In genomic region chr4:3041192-3042142, GRCh38 we compare ENCODE assay signal across 8 cellular contexts. TPM values are rescaled to one million over a fixed set of nuclear protein-coding genes. Genes with fewer than 3 reads are reported as not detected.
A peak's percentile ranks its signal among the peaks of the same experiment; 100 is the strongest.
DNase-seq lines count a peak whose midpoint lies in the region; ATAC-seq and TF ChIP-seq lines count a peak whose summit lies in the region.

No MANE protein-coding gene starts in this region.

- H3K9me2 ChIP-seq in PC-9 (ENCODE audit: insufficient read depth): no peaks in the 10 kb centered on the region

- peak overlapping the region; percentile 73 for H2AFZ ChIP-seq in PC-9

- H3K9me3 ChIP-seq in PC-9 (ENCODE audit: insufficient read depth, low read depth): no peaks in the 10 kb centered on the region

- BruUV-seq in PC-9 (replicated peaks; lab: Mats Ljungman, UMichigan): no TSS peak

- H3K36me3 ChIP-seq in PC-9 (ENCODE audit: low read depth): no peaks in the 10 kb centered on the region

- H3K4me3 Mint-ChIP-seq in activated naive CD8-positive, alpha-beta T cell treated with anti-CD3 and anti-CD28 coated beads for 36 hours: peak overlapping the region; percentile 88

- H3K27me3 ChIP-seq in PC-9 (ENCODE audit: insufficient read depth, low read depth): no peaks in the 10 kb centered on the region

- peak overlapping the region; percentile 69 for H3K4me3 ChIP-seq in AG10803 (ENCODE audit: low read length)
- peak overlapping the region; percentile 50; the same call in 1 of the 2 replicates for H3K4me3 ChIP-seq in PC-9

- peaks cover 11% of the 10 kb centered on the region for H3K27me3 Mint-ChIP-seq in activated naive CD8-positive, alpha-beta T cell treated with anti-CD3 and anti-CD28 coated beads for 36 hours

- H3K4me1 ChIP-seq in PC-9 (replicated peaks; ENCODE audit: insufficient read depth): 0 out of 2 replicates have a peak, but pooled peaks cover 5% of the 10 kb centered on the region

- H3K27ac Mint-ChIP-seq in activated naive CD8-positive, alpha-beta T cell treated with anti-CD3 and anti-CD28 coated beads for 36 hours: peak overlapping the region; percentile 89

- ATAC-seq in GM19351 (IDR thresholded peaks at IDR 0.05; ENCODE audit: unreplicated experiment): peak; percentile 31
- no peak for ATAC-seq in GM18502 (IDR thresholded peaks at IDR 0.05; ENCODE audit: poor library complexity, unreplicated experiment)

- peaks cover 7% of the 10 kb centered on the region for H3K9me3 Mint-ChIP-seq in activated naive CD8-positive, alpha-beta T cell treated with anti-CD3 and anti-CD28 coated beads for 36 hours

- peaks cover 48% of the 10 kb centered on the region for H3K4me1 Mint-ChIP-seq in activated naive CD8-positive, alpha-beta T cell treated with anti-CD3 and anti-CD28 coated beads for 36 hours

- intact Hi-C loops in PC-9 (cut with micrococcal nuclease; ENCODE audit: unreplicated experiment): loop anchor here (5.0 kb wide), 1 partner anchor 64 kb away; no protein-coding TSS in a partner anchor

- H4K20me1 ChIP-seq in PC-9 (ENCODE audit: insufficient read depth): no peaks in the 10 kb centered on the region

- no peak overlapping the region for H3K27ac ChIP-seq in PC-9

- peaks cover 7% of the 10 kb centered on the region for H3K36me3 Mint-ChIP-seq in activated naive CD8-positive, alpha-beta T cell treated with anti-CD3 and anti-CD28 coated beads for 36 hours

- H3K4me2 ChIP-seq in PC-9: peak overlapping the region; percentile 71

- no peaks in the 10 kb centered on the region for H3F3A ChIP-seq in PC-9 (ENCODE audit: insufficient read depth, low read depth)

- CTCF ChIA-PET in PC-9 (lab: Charles Lee): interaction anchor here (0.7 kb wide), 1 partner anchor 105 kb away, joined by 4 read pairs; no protein-coding TSS in a partner anchor

- DNase-seq in AG10803 (ENCODE audit: low read depth) (peak; percentile 71), PC-9 (peak; percentile 68 to 74), hepatic stellate cell (ENCODE audit: low spot score) (peak; percentile 91), NCI-H2196 treated with DMSO at 0.1 percent for 48 hours (lab: John Stamatoyannopoulos, UW; ENCODE audit: unreplicated experiment) (no peak)
- DNase-seq in activated naive CD8-positive, alpha-beta T cell treated with anti-CD3 and anti-CD28 coated beads for 36 hours: peak; percentile 56
- DNase-seq in stimulated activated CD4-positive, alpha-beta T cell treated with anti-CD3 and anti-CD28 coated beads, Interleukin-1b, Interleukin-23, amount 100 ng/mL, for 48 hours: peak; percentile 52

- TF ChIP-seq CTCF in AG10803 (conservative IDR thresholded peaks at IDR 0.05; ENCODE audit: low read length) (no peak), PC-9 (conservative IDR thresholded peaks at IDR 0.05) (no peak; the same call in 1 of the 2 replicates)

- POLR2A ChIA-PET in PC-9 (lab: Charles Lee; ENCODE audit: unreplicated experiment): interaction anchor here (0.6 kb wide), 3 partner anchors 189 to 942 kb away, joined by 3 to 5 read pairs (median 3); no protein-coding TSS in a partner anchor

- H3K79me2 ChIP-seq in PC-9 (ENCODE audit: low read depth): no peaks in the 10 kb centered on the region

RNA-seq across cellular contexts. Expression of gene HTT-AS, which starts 32.9 kb away (rescaled TPM):
- total RNA-seq in PC-9 (2021): not detected in 2 replicates
- total RNA-seq in activated naive CD8-positive, alpha-beta T cell treated with anti-CD3 and anti-CD28 coated beads for 36 hours: not detected

RNA-seq across cellular contexts. Expression of gene HTT, which starts 33.0 kb away (rescaled TPM):
- total RNA-seq in PC-9 (2021): 69.0 and 81.7 TPM in 2 replicates
- 10 to 100 TPM; 42.9 to 49.4 TPM for total RNA-seq in activated naive CD8-positive, alpha-beta T cell treated with anti-CD3 and anti-CD28 coated beads for 36 hours
